Comparison of ENCODE assay signal across 8 cellular contexts in genomic region chr7:153532321-153532720, GRCh38.
"Had no signal": no experiment of that assay in that cellular context is flagged by ENCODE, and none has a peak within 500 bp of the region (broad histone marks: within the 10 kb centered on the region; RNA-seq: fewer than 3 reads in every experiment).

No MANE protein-coding gene starts in this region.

- DNase-seq: GM23248, GOT3, H7, H9, HCEC 1CT, HFFc6 had no signal

- H3K27ac Mint-ChIP-seq: GM23338, H9, HFFc6 had no signal

- H3K4me1 Mint-ChIP-seq: GM23338, H9 had no signal

- ATAC-seq: GM23338, HCT116 had no signal

- H3K4me3 Mint-ChIP-seq: GM23338, H9, HFFc6 had no signal
